Comparison of ENCODE assay signal across 16 cellular contexts in the genomic region with DNA sequence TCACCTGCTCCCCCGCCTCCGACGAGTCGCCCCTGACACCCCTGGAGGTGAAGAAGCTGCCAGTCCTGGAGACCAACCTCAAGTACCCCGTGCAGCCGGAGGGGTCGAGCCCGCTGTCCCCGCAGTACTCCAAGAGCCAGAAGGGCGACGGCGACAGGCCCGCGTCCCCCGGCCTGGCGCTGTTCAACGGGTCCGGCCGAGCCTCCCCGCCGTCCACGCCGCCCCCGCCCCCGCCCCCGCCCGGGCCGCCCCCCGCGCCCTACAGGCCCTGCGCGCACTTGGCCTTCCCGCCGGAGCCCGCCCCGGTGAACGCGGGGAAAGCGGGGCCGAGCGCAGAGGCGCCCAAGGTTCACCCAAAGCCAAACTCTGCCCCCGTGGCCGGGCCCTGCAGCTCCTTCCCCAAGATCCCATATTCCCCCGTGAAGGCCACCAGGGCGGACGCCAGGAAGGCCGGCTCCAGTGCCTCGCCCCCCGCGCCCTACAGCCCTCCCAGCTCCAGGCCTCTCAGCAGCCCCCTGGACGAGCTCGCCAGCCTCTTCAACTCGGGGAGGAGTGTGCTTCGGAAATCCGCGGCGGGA.
A peak's percentile ranks its signal among the peaks of the same experiment; 100 is the strongest.
DNase-seq lines count a peak whose midpoint lies in the region; ATAC-seq and TF ChIP-seq lines count a peak whose summit lies in the region.
"Had no signal": no experiment of that assay in that cellular context is flagged by ENCODE, and none has a peak within 500 bp of the region (broad histone marks: within the 10 kb centered on the region; RNA-seq: fewer than 3 reads in every experiment).

No MANE protein-coding gene starts in this region.

- H3K9me3 ChIP-seq in breast epithelium = no peaks in the 10 kb centered on the region
- H3K9me3 ChIP-seq in heart left ventricle = no peaks in the 10 kb centered on the region
- H3K9me3 ChIP-seq in T-helper 17 cell (ENCODE audit: control insufficient read depth, low read length, poor library complexity, severe bottlenecking) = no peaks in the 10 kb centered on the region
- H3K9me3 ChIP-seq: adrenal gland, Peyer's patch had no signal

- H3K4me3 Mint-ChIP-seq in MCF 10A (ENCODE audit: unreplicated experiment) (no peak overlapping the region), T-helper 17 cell (no peak overlapping the region)
- H3K4me3 Mint-ChIP-seq: activated CD8-positive, alpha-beta T cell treated with anti-CD3 and anti-CD28 coated beads for 36 hours had no signal

- TF ChIP-seq POLR2A in breast epithelium (IDR thresholded peaks at IDR 0.05) (no peak), heart left ventricle (IDR thresholded peaks at IDR 0.05) (no peak)

- BruUV-seq in MCF 10A (replicated peaks; lab: Mats Ljungman, UMichigan) = no TSS peak

- H3K4me1 Mint-ChIP-seq in MCF 10A (ENCODE audit: insufficient read depth, unreplicated experiment) (peaks cover 5% of the 10 kb centered on the region), T-helper 17 cell (peaks cover 2% of the 10 kb centered on the region)

- TF ChIP-seq CTCF in breast epithelium (IDR thresholded peaks at IDR 0.05) (no peak), MCF 10A (IDR thresholded peaks at IDR 0.05; ENCODE audit: unreplicated experiment) (no peak), heart left ventricle (IDR thresholded peaks at IDR 0.05) (no peak)

- H3K36me3 ChIP-seq in breast epithelium = no peaks in the 10 kb centered on the region
- H3K36me3 ChIP-seq in heart left ventricle = no peaks in the 10 kb centered on the region
- H3K36me3 ChIP-seq: adrenal gland, Peyer's patch had no signal

- H3K27me3 ChIP-seq in breast epithelium (peaks cover 0 to 14% of the 10 kb centered on the region in 2 donors), heart left ventricle (peaks cover 0 to 30% (median 14%) of the 10 kb centered on the region in 9 donors)
- H3K27me3 ChIP-seq: adrenal gland, Peyer's patch had no signal

- H3K36me3 Mint-ChIP-seq in MCF 10A (ENCODE audit: insufficient read depth, unreplicated experiment) (no peaks in the 10 kb centered on the region), T-helper 17 cell (ENCODE audit: low read depth) (no peaks in the 10 kb centered on the region)

- DNase-seq in breast epithelium (ENCODE audit: low spot score in 2 of 2) = no peak
- DNase-seq in MCF 10A (ENCODE audit: unreplicated experiment) = no peak
- no peak for DNase-seq in heart left ventricle
- DNase-seq in retina = peak; percentile 55
- no peak for DNase-seq in T-helper 17 cell
- no peak for DNase-seq in medulla oblongata (ENCODE audit: extremely low spot score)
- DNase-seq: 8988T; activated CD8-positive, alpha-beta T cell treated with anti-CD3 and anti-CD28 coated beads for 36 hours; dermis blood vessel endothelial cell; hippocampal formation; NCI-H1436; Peyer's patch had no signal

- intact Hi-C loops in breast epithelium (cut with DNase I; ENCODE audit: low total_unique reads) (no loop called here), MCF 10A (cut with micrococcal nuclease) (no loop called here), heart left ventricle (cut with DNase I) (loop anchor here in 7 of 10 donors (5.0 to 10.0 kb wide), 9 partner anchors 176 to 966 kb away; partner anchors contain the start of gene IRS2 (in 1 of the 7))

- H3K27ac ChIP-seq in breast epithelium (no peak overlapping the region), heart left ventricle (no peak overlapping the region)
- H3K27ac ChIP-seq: Peyer's patch had no signal

- H3K27ac Mint-ChIP-seq in MCF 10A (ENCODE audit: low read depth, unreplicated experiment) = no peak overlapping the region
- no peak overlapping the region for H3K27ac Mint-ChIP-seq in T-helper 17 cell
- H3K27ac Mint-ChIP-seq: activated CD8-positive, alpha-beta T cell treated with anti-CD3 and anti-CD28 coated beads for 36 hours; CD14-positive monocyte had no signal

- H3K4me1 ChIP-seq in breast epithelium (no peaks in the 10 kb centered on the region), heart left ventricle (peaks cover 0 to 10% (median 0%) of the 10 kb centered on the region in 12 donors)
- H3K4me1 ChIP-seq: Peyer's patch had no signal

- POLR2A ChIA-PET in MCF 10A (lab: Yijun Ruan, JAX) = no interaction called here

- CTCF ChIA-PET in MCF 10A (lab: Yijun Ruan, JAX) = interaction anchor here (0.5 to 0.8 kb wide), 3 partner anchors 15 to 608 kb away, joined by 3 to 4 read pairs (median 3); no protein-coding TSS in a partner anchor

- peak in 3 of 4 donors; percentile 38 to 59 (median 47) for ATAC-seq in heart left ventricle
- no peak for ATAC-seq in GM21423 (IDR thresholded peaks at IDR 0.05; ENCODE audit: unreplicated experiment)
- no peak for ATAC-seq in T-helper 17 cell
- ATAC-seq in HG03045 (IDR thresholded peaks at IDR 0.05; ENCODE audit: unreplicated experiment) = no peak
- ATAC-seq: activated CD8-positive, alpha-beta T cell treated with anti-CD3 and anti-CD28 coated beads for 36 hours had no signal

- H3K4me3 ChIP-seq in breast epithelium (peak overlapping the region; percentile 0 to 66 (median 46)), heart left ventricle (peak overlapping the region; percentile 5 to 47 (median 39))

- H3K27me3 Mint-ChIP-seq in MCF 10A (ENCODE audit: insufficient read depth, unreplicated experiment) = no peaks in the 10 kb centered on the region
- peaks cover 54% of the 10 kb centered on the region for H3K27me3 Mint-ChIP-seq in T-helper 17 cell

- WGBS in heart left ventricle, 4 donors = 7 to 28% (median 11%) methylated on average over 15 to 58 of the region's 58 CpGs

- peaks cover 6% of the 10 kb centered on the region for H3K9me3 Mint-ChIP-seq in MCF 10A (ENCODE audit: unreplicated experiment)
- H3K9me3 Mint-ChIP-seq: activated CD8-positive, alpha-beta T cell treated with anti-CD3 and anti-CD28 coated beads for 36 hours had no signal

Comparison
In these comparisons a context has a peak if more than half of its experiments do, and no peak if none do; other contexts are left out.
1. ATAC-seq: peak in heart left ventricle (3 of 4); none in GM21423 (single experiment), T-helper 17 cell (single experiment) and HG03045 (single experiment).
2. intact Hi-C loops: an anchor here in heart left ventricle (5.0 to 10.0 kb wide); none called in breast epithelium and MCF 10A.